In genomic region chr7:128940494-128941322, GRCh38 we compare ENCODE assay signal across 9 cellular contexts. TPM values are rescaled to one million over a fixed set of nuclear protein-coding genes. Genes with fewer than 3 reads are reported as not detected.
DNase-seq lines count a peak whose midpoint lies in the region; ATAC-seq, FAIRE-seq and TF ChIP-seq lines count a peak whose summit lies in the region.
"Had no signal": no experiment of that assay in that cellular context is flagged by ENCODE, and none has a peak within 500 bp of the region (broad histone marks: within the 10 kb centered on the region; RNA-seq: fewer than 3 reads in every experiment).

No MANE protein-coding gene starts in this region.

- peaks cover 15 to 43% (median 32%) of the 10 kb centered on the region in 4 donors for H3K4me1 Mint-ChIP-seq in CD4-positive, alpha-beta memory T cell
- peaks cover 28% of the 10 kb centered on the region for H3K4me1 Mint-ChIP-seq in T-helper 17 cell

- TF ChIP-seq EP300 in HepG2 (IDR thresholded peaks at IDR 0.05; ENCODE audit: low read depth in 2 of 2, low read length in 2 of 2) = no peak
- TF ChIP-seq EP300 in HepG2 (CRISPR knock-in tag; IDR thresholded peaks at IDR 0.05; ENCODE audit: borderline replicate concordance) = no peak

- CTCF ChIA-PET in CD4-positive, alpha-beta memory T cell (lab: Charles Lee; ENCODE audit: partially characterized antibody) = interaction anchor here (0.6 to 1.4 kb wide), 5 partner anchors 11 to 433 kb away, joined by 3 to 5 read pairs (median 4); no protein-coding TSS in a partner anchor
- CTCF ChIA-PET in HepG2 (lab: Yijun Ruan, JAX; ENCODE audit: low intra/inter-chr PET ratio, low total read pairs) = no interaction called here

- H3K4me3 ChIP-seq in CD4-positive, alpha-beta memory T cell (ENCODE audit: low read length in 2 of 2) = peak overlapping the region in 1 of 2 donors; percentile 6
- peak overlapping the region; percentile 56 to 75 (median 65) for H3K4me3 ChIP-seq in HepG2 (replicated peaks in 1 of 3; ENCODE audit: insufficient read depth in 1 of 3, low read depth in 2 of 3, low read length in 3 of 3)

- H3K79me2 ChIP-seq in HepG2 (ENCODE audit: insufficient read depth, low read length) = no peaks in the 10 kb centered on the region

- peak overlapping the region; percentile 21; the same call in 1 of the 2 replicates for H3K9ac ChIP-seq in HepG2 (ENCODE audit: insufficient read depth, low read depth, low read length)

- peaks cover 32% of the 10 kb centered on the region for H3K4me1 ChIP-seq in CD4-positive, alpha-beta memory T cell (ENCODE audit: insufficient read depth, low read length)
- peaks cover 49% of the 10 kb centered on the region for H3K4me1 ChIP-seq in HepG2 (ENCODE audit: insufficient read depth, low read length)

- H3K9me3 ChIP-seq in CD4-positive, alpha-beta memory T cell (ENCODE audit: control insufficient read depth in 1 of 2, low read length in 2 of 2) = no peaks in the 10 kb centered on the region
- H3K9me3 ChIP-seq in T-helper 17 cell (ENCODE audit: control insufficient read depth, low read length, poor library complexity, severe bottlenecking) (no peaks in the 10 kb centered on the region), HepG2 (ENCODE audit: low read length) (no peaks in the 10 kb centered on the region)

- peak overlapping the region; percentile 58 to 97 (median 93) for H3K4me3 Mint-ChIP-seq in CD4-positive, alpha-beta memory T cell
- peak overlapping the region; percentile 88 for H3K4me3 Mint-ChIP-seq in T-helper 17 cell

- intact Hi-C loops in CD4-positive, alpha-beta memory T cell (cut with micrococcal nuclease) = no loop called here
- intact Hi-C loops in HepG2 (cut with micrococcal nuclease; ENCODE audit: unreplicated experiment) = no loop called here

- no peaks in the 10 kb centered on the region for H3K36me3 ChIP-seq in CD4-positive, alpha-beta memory T cell (ENCODE audit: insufficient read depth, low read length)
- no peaks in the 10 kb centered on the region for H3K36me3 ChIP-seq in HepG2 (replicated peaks in 1 of 2; ENCODE audit: control insufficient read depth in 1 of 2, insufficient read depth in 2 of 2, low read length in 2 of 2)

- in situ Hi-C loops in HepG2 (cut with HindIII; ENCODE audit: extremely low pct_ligation_motif_present, low pct_unique_long_range_greater_than_20kb) = no loop called here

- BruUV-seq in HepG2 (replicated peaks; lab: Mats Ljungman, UMichigan) = no TSS peak

- no peak for TF ChIP-seq POLR2A in HepG2 (IDR thresholded peaks at IDR 0.05; ENCODE audit: insufficient read depth in 1 of 2, low read depth in 2 of 2, low read length in 2 of 2)

- FAIRE-seq in HepG2 (lab: Jason Lieb, UNC) = peak; percentile 48
- FAIRE-seq: H1 had no signal

- H3K4me2 ChIP-seq in HepG2 (ENCODE audit: low read depth, low read length) = peak overlapping the region; percentile 92

- H3K36me3 Mint-ChIP-seq in CD4-positive, alpha-beta memory T cell = peaks cover 0 to 4% of the 10 kb centered on the region in 2 donors
- peaks cover 4% of the 10 kb centered on the region for H3K36me3 Mint-ChIP-seq in T-helper 17 cell (ENCODE audit: low read depth)

- peak overlapping the region; percentile 75 to 91 (median 84) for H3K27ac Mint-ChIP-seq in CD4-positive, alpha-beta memory T cell
- H3K27ac Mint-ChIP-seq in T-helper 17 cell = peak overlapping the region; percentile 95

- H2AFZ ChIP-seq in HepG2 (ENCODE audit: low read length) = peak overlapping the region; percentile 34

- POLR2A ChIA-PET in CD4-positive, alpha-beta memory T cell (lab: Charles Lee; ENCODE audit: partially characterized antibody) = interaction anchor here (0.8 to 2.0 kb wide), 3 partner anchors 8 to 114 kb away, joined by 3 to 8 read pairs (median 4); partner anchors contain the start of gene TNPO3
- POLR2A ChIA-PET in HepG2 (lab: Yijun Ruan, JAX) = no interaction called here

- 20% methylated on average over 10 of the region's 20 CpGs for WGBS in HepG2 (ENCODE audit: low lambda C conversion rate)

- no peak for TF ChIP-seq RAD21 in HepG2 (CRISPR knock-in tag; IDR thresholded peaks at IDR 0.05)

- no peaks in the 10 kb centered on the region for H3K27me3 ChIP-seq in CD4-positive, alpha-beta memory T cell (ENCODE audit: insufficient read depth, low read length)
- H3K27me3 ChIP-seq in HepG2 (ENCODE audit: control insufficient read depth in 1 of 2, insufficient read depth in 2 of 2, low read length in 2 of 2) = peaks cover 0 to 14% of the 10 kb centered on the region in 2 experiments; a peak in 4 of 5 replicates

- DNase-seq in CD4-positive, alpha-beta memory T cell = peak in 2 of 5 donors; percentile 9 to 24
- DNase-seq in T-helper 17 cell (no peak), HepG2 (ENCODE audit: low spot score) (no peak), COLO829 (ENCODE audit: low spot score) (no peak), dermis blood vessel endothelial cell (no peak), NCI-H187 treated with DMSO at 0.1 percent for 48 hours (lab: John Stamatoyannopoulos, UW) (no peak)

- H3K9me3 Mint-ChIP-seq in CD4-positive, alpha-beta memory T cell = no peaks in the 10 kb centered on the region

- no peaks in the 10 kb centered on the region for H4K20me1 ChIP-seq in HepG2 (ENCODE audit: insufficient read depth, low read length)

- H3K27ac ChIP-seq in CD4-positive, alpha-beta memory T cell (ENCODE audit: low read depth, low read length) = peak overlapping the region; percentile 60
- no peak overlapping the region for H3K27ac ChIP-seq in HepG2 (ENCODE audit: extremely low read length, insufficient read depth, low read length)

- TF ChIP-seq CTCF in HepG2 (CRISPR knock-in tag; IDR thresholded peaks at IDR 0.05) = no peak

- H3K27me3 Mint-ChIP-seq in CD4-positive, alpha-beta memory T cell = peaks cover 0 to 3% of the 10 kb centered on the region in 2 donors
- H3K27me3 Mint-ChIP-seq in T-helper 17 cell = no peaks in the 10 kb centered on the region

- ATAC-seq in GM19043 (IDR thresholded peaks at IDR 0.05; ENCODE audit: low read depth, unreplicated experiment) = peak; percentile 44
- ATAC-seq in HG03095 (IDR thresholded peaks at IDR 0.05; ENCODE audit: unreplicated experiment) = peak; percentile 47
- peak; percentile 29 for ATAC-seq in T-helper 17 cell
- peak; percentile 66 for ATAC-seq in HepG2

TF ChIP-seq in HepG2, 621 proteins besides CTCF, POLR2A, EP300 and RAD21 (continues in another document):
- TF ChIP-seq ZNF792 (CRISPR knock-in tag; IDR thresholded peaks at IDR 0.05) = no peak

RNA-seq across cellular contexts. Expression of gene IRF5, which starts 3.0 kb away (rescaled TPM):
- total RNA-seq in CD4-positive, alpha-beta memory T cell = 1 to 10 TPM; 7.2 to 9.1 TPM
- polyA plus RNA-seq in CD4-positive, alpha-beta memory T cell = 10 to 100 TPM; 14.4 to 27.8 TPM
- total RNA-seq in T-helper 17 cell = 10 to 100 TPM; 12.5 to 13.6 TPM
- total RNA-seq in HepG2 (2016; rRNA removed; fragmentation: Illumina TruSeq; extraction: Trizol) = 2.0 and 2.9 TPM in 2 replicates
- total RNA-seq in HepG2 (2016; cell fraction: cytosol; rRNA removed; fragmentation: Illumina TruSeq; extraction: Trizol; ENCODE audit: low read depth) = 1.1 and 1.9 TPM in 2 replicates
- 1.9 and 3.1 TPM in 2 replicates for total RNA-seq in HepG2 (2016; cell fraction: insoluble cytoplasmic fraction; rRNA removed; fragmentation: Illumina TruSeq; extraction: Trizol)
- 2.0 and 3.2 TPM in 2 replicates for total RNA-seq in HepG2 (2016; cell fraction: membrane; rRNA removed; fragmentation: Illumina TruSeq; extraction: Trizol)
- 2.9 and 3.4 TPM in 2 replicates for total RNA-seq in HepG2 (2016; cell fraction: nucleus; rRNA removed; fragmentation: Illumina TruSeq; extraction: Trizol)
- polyA plus RNA-seq in HepG2 (2011; rRNA removed) = 2.0 and 2.4 TPM in 2 replicates
- 1.2 and 1.5 TPM in 2 replicates for polyA plus RNA-seq in HepG2 (2011; cell fraction: cytosol; rRNA removed)
- 9.9 and 12.9 TPM in 2 replicates for polyA plus RNA-seq in HepG2 (2011; cell fraction: nucleus; rRNA removed)
- polyA plus RNA-seq in HepG2 (2012) = 0.66 and 0.88 TPM in 2 replicates
- 1.1 TPM in 2 replicates for polyA plus RNA-seq in HepG2 (2016; cell fraction: cytosol; fragmentation: Illumina TruSeq; extraction: Trizol; ENCODE audit: low read depth)
- 2.0 and 3.3 TPM in 2 replicates for polyA plus RNA-seq in HepG2 (2016; cell fraction: insoluble cytoplasmic fraction; fragmentation: Illumina TruSeq; extraction: Trizol; ENCODE audit: low read depth)
- polyA plus RNA-seq in HepG2 (2016; cell fraction: membrane; fragmentation: Illumina TruSeq; extraction: Trizol; ENCODE audit: low read depth) = 1.5 and 2.4 TPM in 2 replicates
- polyA plus RNA-seq in HepG2 (2016; cell fraction: nucleus; fragmentation: Illumina TruSeq; extraction: Trizol; ENCODE audit: insufficient read depth, low read depth) = 9.3 and 11.8 TPM in 2 replicates
- 0.61 and 1.8 TPM in 2 replicates for polyA minus RNA-seq in HepG2 (2011; rRNA and poly(A)+ RNA removed; ENCODE audit: low replicate concordance)
- 0.79 and 1.8 TPM in 2 replicates for polyA minus RNA-seq in HepG2 (2011; cell fraction: cytosol; rRNA and poly(A)+ RNA removed)
- 0.52 and 1.1 TPM in 2 replicates for polyA minus RNA-seq in HepG2 (2011; cell fraction: nucleus; rRNA and poly(A)+ RNA removed)
- total RNA-seq in dermis blood vessel endothelial cell = 0.09 and 0.17 TPM in 2 replicates

RNA-seq across cellular contexts. Expression of gene KCP, which starts 30.2 kb away (rescaled TPM):
- under 1 TPM; 0.39 to 0.55 TPM for total RNA-seq in CD4-positive, alpha-beta memory T cell
- polyA plus RNA-seq in CD4-positive, alpha-beta memory T cell = not detected
- total RNA-seq in T-helper 17 cell (1 to 10 TPM in 1 of 2 donors, under 1 TPM in 1; 0.23 to 1.2 TPM), HepG2 (2016; rRNA removed; fragmentation: Illumina TruSeq; extraction: Trizol) (0.22 and 1.0 TPM in 2 replicates), dermis blood vessel endothelial cell (0.17 TPM in 1 of 2 replicates, not detected in the other)
- 0.26 and 0.51 TPM in 2 replicates for total RNA-seq in HepG2 (2016; cell fraction: cytosol; rRNA removed; fragmentation: Illumina TruSeq; extraction: Trizol; ENCODE audit: low read depth)
- 0.37 and 1.2 TPM in 2 replicates for total RNA-seq in HepG2 (2016; cell fraction: insoluble cytoplasmic fraction; rRNA removed; fragmentation: Illumina TruSeq; extraction: Trizol)
- 0.28 and 0.48 TPM in 2 replicates for total RNA-seq in HepG2 (2016; cell fraction: membrane; rRNA removed; fragmentation: Illumina TruSeq; extraction: Trizol)
- total RNA-seq in HepG2 (2016; cell fraction: nucleus; rRNA removed; fragmentation: Illumina TruSeq; extraction: Trizol) = 1.3 and 2.0 TPM in 2 replicates
- polyA plus RNA-seq in HepG2 (2011; rRNA removed) = 0.37 and 0.46 TPM in 2 replicates
- 0.12 and 0.31 TPM in 2 replicates for polyA plus RNA-seq in HepG2 (2011; cell fraction: cytosol; rRNA removed)
- 6.6 and 8.0 TPM in 2 replicates for polyA plus RNA-seq in HepG2 (2011; cell fraction: nucleus; rRNA removed)
- polyA plus RNA-seq in HepG2 (2012) = 0.28 TPM in 2 replicates
- polyA plus RNA-seq in HepG2 (2016; cell fraction: cytosol; fragmentation: Illumina TruSeq; extraction: Trizol; ENCODE audit: low read depth) = 0.09 and 0.12 TPM in 2 replicates
- 0.17 and 0.24 TPM in 2 replicates for polyA plus RNA-seq in HepG2 (2016; cell fraction: insoluble cytoplasmic fraction; fragmentation: Illumina TruSeq; extraction: Trizol; ENCODE audit: low read depth)
- 0.20 and 0.23 TPM in 2 replicates for polyA plus RNA-seq in HepG2 (2016; cell fraction: membrane; fragmentation: Illumina TruSeq; extraction: Trizol; ENCODE audit: low read depth)
- polyA plus RNA-seq in HepG2 (2016; cell fraction: nucleus; fragmentation: Illumina TruSeq; extraction: Trizol; ENCODE audit: insufficient read depth, low read depth) = 2.1 and 3.1 TPM in 2 replicates
- polyA minus RNA-seq in HepG2 (2011; rRNA and poly(A)+ RNA removed; ENCODE audit: low replicate concordance) = 0.07 and 0.58 TPM in 2 replicates
- polyA minus RNA-seq in HepG2 (2011; cell fraction: cytosol; rRNA and poly(A)+ RNA removed) = not detected in 2 replicates
- polyA minus RNA-seq in HepG2 (2011; cell fraction: nucleus; rRNA and poly(A)+ RNA removed) = 1.1 and 1.4 TPM in 2 replicates
